ENCODE assay signal across 26 cellular contexts in genomic region chr19:49109051-49109450, GRCh38. TPM values are rescaled to one million over a fixed set of nuclear protein-coding genes. Genes with fewer than 3 reads are reported as not detected.
DNase-seq lines count a peak whose midpoint lies in the region; ATAC-seq and TF ChIP-seq lines count a peak whose summit lies in the region.
"Had no signal": no experiment of that assay in that cellular context is flagged by ENCODE, and none has a peak within 500 bp of the region (broad histone marks: within the 10 kb centered on the region; RNA-seq: fewer than 3 reads in every experiment).

No MANE protein-coding gene starts in this region.

- POLR2A ChIA-PET in RWPE1 (lab: Yijun Ruan, JAX; ENCODE audit: low non-redundant PET), result no interaction called here

- H3K9me3 ChIP-seq in iPS-15b (ENCODE audit: control insufficient read depth, insufficient read depth, low read length), result no peaks in the 10 kb centered on the region
- H3K9me3 ChIP-seq: stomach, tibial artery had no signal

- no peaks in the 10 kb centered on the region for H3K9me3 Mint-ChIP-seq in activated T-cell treated with anti-CD3 and anti-CD28 coated beads, Interleukin-2, amount 50 U/mL, for 72 hours
- no peaks in the 10 kb centered on the region for H3K9me3 Mint-ChIP-seq in type B pancreatic cell
- H3K9me3 Mint-ChIP-seq: activated CD8-positive, alpha-beta T cell treated with anti-CD3 and anti-CD28 coated beads for 36 hours; nephron had no signal

- no peaks in the 10 kb centered on the region for H3K27me3 ChIP-seq in iPS-15b (ENCODE audit: control insufficient read depth, insufficient read depth, low read length)
- H3K27me3 ChIP-seq: stomach, tibial artery had no signal

- H3K36me3 ChIP-seq in iPS-15b (ENCODE audit: control insufficient read depth, insufficient read depth, low read length), result peaks cover 38% of the 10 kb centered on the region

- H3K4me3 Mint-ChIP-seq in activated T-cell treated with anti-CD3 and anti-CD28 coated beads, Interleukin-2, amount 50 U/mL, for 72 hours, result no peak overlapping the region
- H3K4me3 Mint-ChIP-seq in type B pancreatic cell, result peak overlapping the region; percentile 2
- H3K4me3 Mint-ChIP-seq: activated CD8-positive, alpha-beta T cell treated with anti-CD3 and anti-CD28 coated beads for 36 hours; B cell; nephron had no signal

- H3K27me3 Mint-ChIP-seq in activated T-cell treated with anti-CD3 and anti-CD28 coated beads, Interleukin-2, amount 50 U/mL, for 72 hours (ENCODE audit: low read depth), result no peaks in the 10 kb centered on the region
- no peaks in the 10 kb centered on the region for H3K27me3 Mint-ChIP-seq in type B pancreatic cell
- H3K27me3 Mint-ChIP-seq: activated CD8-positive, alpha-beta T cell treated with anti-CD3 and anti-CD28 coated beads for 36 hours; B cell had no signal

- ATAC-seq in activated T-cell treated with anti-CD3 and anti-CD28 coated beads, Interleukin-2, amount 50 U/mL, for 72 hours (replicated peaks in 1 of 2), result no peak
- ATAC-seq: activated CD4-positive, CD25-positive, alpha-beta regulatory T cell treated with anti-CD3 and anti-CD28 coated beads, Interleukin-2, amount 50 U/mL, for 24 hours; activated CD8-positive, alpha-beta T cell treated with anti-CD3 and anti-CD28 coated beads for 36 hours had no signal

- DNase-seq in activated T-cell treated with anti-CD3 and anti-CD28 coated beads, Interleukin-2, amount 50 U/mL, for 72 hours, result no peak
- DNase-seq in activated T-cell treated with anti-CD3 and anti-CD28 coated beads, Interleukin-2, amount 50 U/mL, for 48 hours, result no peak
- DNase-seq in RWPE1 (ENCODE audit: low spot score) (no peak), type B pancreatic cell (ENCODE audit: extremely low spot score, unreplicated experiment) (no peak), NCI-H2171 (lab: John Stamatoyannopoulos, UW) (no peak), HUDEP-2 (lab: John Stamatoyannopoulos, UW; ENCODE audit: unreplicated experiment in 76 of 76) (no peak), Kasumi-1 (lab: John Stamatoyannopoulos, UW) (no peak)
- DNase-seq: activated CD8-positive, alpha-beta T cell treated with anti-CD3 and anti-CD28 coated beads for 36 hours; activated naive CD4-positive, alpha-beta T cell; amygdala; GDM1; kidney; NCI-H1436; NCI-H510A treated with DMSO at 0.1 percent for 48 hours; PC-9; SIG-M5; stomach; tibial artery had no signal

- H3K4me1 Mint-ChIP-seq in activated T-cell treated with anti-CD3 and anti-CD28 coated beads, Interleukin-2, amount 50 U/mL, for 72 hours (ENCODE audit: low read depth), result peaks cover 11% of the 10 kb centered on the region
- peaks cover 42% of the 10 kb centered on the region for H3K4me1 Mint-ChIP-seq in type B pancreatic cell (ENCODE audit: unreplicated experiment)

- peak overlapping the region; percentile 3 for H3K27ac Mint-ChIP-seq in activated T-cell treated with anti-CD3 and anti-CD28 coated beads, Interleukin-2, amount 50 U/mL, for 72 hours
- H3K27ac Mint-ChIP-seq in type B pancreatic cell, result peak overlapping the region; percentile 34
- H3K27ac Mint-ChIP-seq: activated CD8-positive, alpha-beta T cell treated with anti-CD3 and anti-CD28 coated beads for 36 hours; B cell had no signal

- peak overlapping the region; percentile 2 for H3K9ac ChIP-seq in iPS-15b (ENCODE audit: low read depth, low read length)
- H3K9ac ChIP-seq: KMS-11 had no signal

- TF ChIP-seq CTCF in RWPE1 (conservative IDR thresholded peaks at IDR 0.05; ENCODE audit: low read depth), result no peak
- TF ChIP-seq CTCF in type B pancreatic cell (conservative IDR thresholded peaks at IDR 0.05), result no peak

- H3K4me1 ChIP-seq in iPS-15b (ENCODE audit: control insufficient read depth, insufficient read depth, low read length), result no peaks in the 10 kb centered on the region

- H3K36me3 Mint-ChIP-seq in activated T-cell treated with anti-CD3 and anti-CD28 coated beads, Interleukin-2, amount 50 U/mL, for 72 hours (ENCODE audit: insufficient read depth in 2 of 2), result peaks cover 6 to 17% of the 10 kb centered on the region in 2 donors
- peaks cover 26% of the 10 kb centered on the region for H3K36me3 Mint-ChIP-seq in type B pancreatic cell

- H3K27ac ChIP-seq in RWPE1, result peak overlapping the region; percentile 50
- H3K27ac ChIP-seq: KMS-11, PC-9, stomach had no signal

- CTCF ChIA-PET in RWPE1 (lab: Yijun Ruan, JAX), result interaction anchor here (0.8 kb wide), 1 partner anchor 11 kb away, joined by 4 read pairs; no protein-coding TSS in a partner anchor

- H3K4me3 ChIP-seq in iPS-15b (ENCODE audit: low read depth, low read length), result no peak overlapping the region
- H3K4me3 ChIP-seq: PC-9, stomach, tibial artery had no signal

RNA-seq across cellular contexts. Expression of gene LIN7B, which starts 5.1 kb away (rescaled TPM):
- 1 to 10 TPM; 5.1 to 7.7 TPM for total RNA-seq in activated T-cell treated with anti-CD3 and anti-CD28 coated beads, Interleukin-2, amount 50 U/mL, for 72 hours
- total RNA-seq in type B pancreatic cell (ENCODE audit: low replicate concordance), result 10.6 TPM in 2 replicates

RNA-seq across cellular contexts. Expression of gene C19orf73, which starts 9.9 kb away (rescaled TPM):
- 1 to 10 TPM; 2.2 to 2.9 TPM for total RNA-seq in activated T-cell treated with anti-CD3 and anti-CD28 coated beads, Interleukin-2, amount 50 U/mL, for 72 hours
- 2.3 and 2.6 TPM in 2 replicates for total RNA-seq in type B pancreatic cell (ENCODE audit: low replicate concordance)
- total RNA-seq: stomach had no signal

RNA-seq across cellular contexts. Expression of gene PPFIA3, which starts 10.3 kb away (rescaled TPM):
- 1 to 10 TPM; 6.2 to 9.0 TPM for total RNA-seq in activated T-cell treated with anti-CD3 and anti-CD28 coated beads, Interleukin-2, amount 50 U/mL, for 72 hours
- total RNA-seq in type B pancreatic cell (ENCODE audit: low replicate concordance), result 15.2 and 17.8 TPM in 2 replicates

RNA-seq across cellular contexts. Expression of gene SNRNP70, which starts 23.8 kb away (rescaled TPM):
- total RNA-seq in activated T-cell treated with anti-CD3 and anti-CD28 coated beads, Interleukin-2, amount 50 U/mL, for 72 hours, result 100 to 1,000 TPM; 165 to 175 TPM
- total RNA-seq in type B pancreatic cell (ENCODE audit: low replicate concordance), result 205 and 296 TPM in 2 replicates

RNA-seq across cellular contexts. Expression of gene KCNA7, which starts 36.6 kb away (rescaled TPM):
- total RNA-seq in activated T-cell treated with anti-CD3 and anti-CD28 coated beads, Interleukin-2, amount 50 U/mL, for 72 hours, result not detected
- total RNA-seq in type B pancreatic cell (ENCODE audit: low replicate concordance), result not detected in 2 replicates
- total RNA-seq: activated CD8-positive, alpha-beta T cell treated with anti-CD3 and anti-CD28 coated beads for 36 hours; B cell; bronchial epithelial cell; fibroblast of lung; kidney; PC-9; posterior vena cava; stomach had no signal
